Comparison of ENCODE assay signal across 26 cellular contexts in the genomic region with DNA sequence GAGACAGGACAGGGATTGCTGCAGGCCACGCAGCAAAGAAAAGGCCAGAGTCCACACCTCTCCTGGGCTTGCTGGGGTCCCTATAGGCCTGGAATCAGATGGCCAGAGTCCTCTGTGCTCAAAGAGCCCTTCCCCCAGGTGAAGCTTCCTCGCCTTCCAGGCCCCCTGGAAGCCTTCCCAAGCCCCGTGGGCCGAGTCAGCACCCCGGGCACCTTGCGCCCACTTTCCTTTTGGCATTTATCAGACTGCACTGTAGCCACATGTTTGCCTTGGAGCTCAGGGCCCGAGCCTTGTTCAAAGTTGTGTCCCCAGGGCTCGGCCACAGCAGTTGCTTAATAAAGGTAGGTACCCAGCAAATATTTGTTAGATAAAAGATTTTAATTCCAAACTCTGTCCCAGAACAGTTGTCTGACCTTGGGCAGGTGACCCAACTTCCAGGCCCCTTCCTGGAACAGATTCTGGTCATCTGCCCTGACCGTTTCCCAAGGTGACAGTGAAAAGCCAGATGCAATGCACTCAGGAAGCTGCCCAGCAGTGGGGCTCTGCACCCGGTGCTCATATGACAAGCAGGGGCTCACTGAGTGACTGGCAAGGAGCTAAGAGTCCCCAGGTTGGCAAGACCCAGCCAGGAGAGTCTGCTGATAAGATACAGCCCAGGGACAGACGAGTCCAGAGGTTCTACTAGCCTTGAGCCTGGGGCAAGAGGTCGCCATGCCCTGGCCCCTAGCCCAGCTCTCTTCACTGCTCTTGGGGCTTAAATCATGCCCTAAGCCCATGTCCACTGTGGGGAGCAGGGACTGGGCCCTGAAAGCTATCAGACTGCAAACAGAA.
DNase-seq lines count a peak whose midpoint lies in the region; ATAC-seq, FAIRE-seq and TF ChIP-seq lines count a peak whose summit lies in the region.
"Had no signal": no experiment of that assay in that cellular context is flagged by ENCODE, and none has a peak within 500 bp of the region (broad histone marks: within the 10 kb centered on the region; RNA-seq: fewer than 3 reads in every experiment).

No MANE protein-coding gene starts in this region.

- H3K4me1 ChIP-seq in SK-N-SH (ENCODE audit: control insufficient read depth in 1 of 2, insufficient read depth in 2 of 2, low read depth in 1 of 2, low read length in 1 of 2) (peaks cover 0 to 28% of the 10 kb centered on the region in 2 experiments; a peak in 1 of 4 replicates), body of pancreas (peaks cover 26% of the 10 kb centered on the region), kidney (ENCODE audit: control insufficient read depth in 1 of 2, insufficient read depth in 1 of 2, low read depth in 1 of 2, low read length in 2 of 2) (peaks cover 25 to 49% of the 10 kb centered on the region in 2 donors), foreskin keratinocyte (no peaks in the 10 kb centered on the region)

- peak; percentile 40 for DNase-seq in SK-N-SH
- DNase-seq in body of pancreas: peak in 2 of 4 donors; percentile 31 to 43
- peak; percentile 41 for DNase-seq in kidney
- no peak for DNase-seq in stimulated activated naive B cell treated with anti-CD40 and anti-IgM and Interleukin-4, amounts not matched to agents 10 μg/mL and 1 μg/mL and 100 μg/mL, for 72 hours
- DNase-seq in foreskin keratinocyte: no peak
- no peak for DNase-seq in activated CD8-positive, alpha-beta memory T cell treated with anti-CD3 and anti-CD28 coated beads, Interleukin-2, amount 50 U/mL, for 48 hours
- DNase-seq: aorta; HCEC 1CT; KBM-7; MM.1S; NCI-H2029; NCI-H526 treated with DMSO at 0.1 percent for 48 hours; nucleus accumbens; SIG-M5; stimulated activated CD8-positive, alpha-beta memory T cell treated with anti-CD3 and anti-CD28 coated beads, Interleukin-4, amount 100 ng/mL, for 48 hours had no signal

- H4K20me1 ChIP-seq in SK-N-SH (ENCODE audit: insufficient read depth): peaks cover 6% of the 10 kb centered on the region; the same call in 1 of the 2 replicates

- H3F3A ChIP-seq in SK-N-SH (replicated peaks; ENCODE audit: insufficient read depth): no peaks in the 10 kb centered on the region

- H3K9ac ChIP-seq in SK-N-SH (no peak overlapping the region), kidney (ENCODE audit: low read length in 2 of 2) (peak overlapping the region in 1 of 2 donors; percentile 30)

- no peak overlapping the region for H2AFZ ChIP-seq in SK-N-SH (ENCODE audit: low read depth)

- H3K36me3 ChIP-seq in SK-N-SH (replicated peaks in 1 of 2; ENCODE audit: control insufficient read depth in 1 of 2, insufficient read depth in 2 of 2, low read length in 1 of 2): no peaks in the 10 kb centered on the region
- H3K36me3 ChIP-seq in body of pancreas (replicated peaks in 1 of 2; ENCODE audit: insufficient read depth in 1 of 2, low read depth in 2 of 2): no peaks in the 10 kb centered on the region
- H3K36me3 ChIP-seq in kidney (ENCODE audit: control insufficient read depth in 1 of 2, insufficient read depth in 2 of 2, low read length in 2 of 2): no peaks in the 10 kb centered on the region
- H3K36me3 ChIP-seq: gastroesophageal sphincter had no signal

- no peak for TF ChIP-seq RAD21 in SK-N-SH (IDR thresholded peaks at IDR 0.05; ENCODE audit: low read length)

- no peaks in the 10 kb centered on the region for H3K9me2 ChIP-seq in SK-N-SH

- TF ChIP-seq EP300 in SK-N-SH (IDR thresholded peaks at IDR 0.05; ENCODE audit: borderline replicate concordance in 1 of 2, low read depth in 1 of 2, low read length in 1 of 2): no peak

- 92% methylated on average over 5 of the region's 12 CpGs for WGBS in SK-N-SH (ENCODE audit: low lambda C conversion rate)
- WGBS in body of pancreas, 2 donors: 14 to 25% methylated on average over 7 to 12 of the region's 12 CpGs

- H3K27ac Mint-ChIP-seq in stimulated activated naive B cell treated with anti-CD40 and anti-IgM and Interleukin-4, amounts not matched to agents 10 μg/mL and 1 μg/mL and 100 μg/mL, for 72 hours: peak overlapping the region; percentile 31
- H3K27ac Mint-ChIP-seq in stimulated activated memory B cell treated with anti-CD40 and anti-IgM and Interleukin-4, amounts not matched to agents 10 μg/mL and 1 μg/mL and 100 μg/mL, for 72 hours: no peak overlapping the region
- H3K27ac Mint-ChIP-seq: activated T-helper 1 cell treated with anti-CD3 and anti-CD28 coated beads, Interleukin-12 subunit alpha, Interleukin-12 subunit beta, Interleukin-2, Interleukin-4 antibody, amounts not matched to agents 30 ng/mL and 10 ng/mL and 1 ng/mL, durations not matched to agents 14 hours and 24 hours and 36 hours; WTC11 had no signal

- TF ChIP-seq POLR2A in body of pancreas (IDR thresholded peaks at IDR 0.05): no peak

- intact Hi-C loops in body of pancreas (cut with DNase I): no loop called here
- intact Hi-C loops in kidney (cut with DNase I): no loop called here

- no peaks in the 10 kb centered on the region for H3K79me2 ChIP-seq in SK-N-SH (ENCODE audit: insufficient read depth)

- ATAC-seq in SK-N-SH treated with all-trans-retinoic acid at 6 μM for 48 hours: no peak
- peak; percentile 38 for ATAC-seq in body of pancreas
- ATAC-seq in stimulated activated naive B cell treated with anti-CD40 and anti-IgM and Interleukin-4, amounts not matched to agents 10 μg/mL and 1 μg/mL and 100 μg/mL, for 72 hours (replicated peaks): no peak
- no peak for ATAC-seq in foreskin keratinocyte
- ATAC-seq in stimulated activated memory B cell treated with anti-CD40 and anti-IgM and Interleukin-4, amounts not matched to agents 10 μg/mL and 1 μg/mL and 100 μg/mL, for 72 hours: no peak
- ATAC-seq: activated naive CD4-positive, alpha-beta T cell treated with anti-CD3 and anti-CD28 coated beads, Interleukin-2, amount 50 U/mL, for 72 hours; gastroesophageal sphincter; WTC11 had no signal

- no peaks in the 10 kb centered on the region for H3K27me3 Mint-ChIP-seq in stimulated activated naive B cell treated with anti-CD40 and anti-IgM and Interleukin-4, amounts not matched to agents 10 μg/mL and 1 μg/mL and 100 μg/mL, for 72 hours
- H3K27me3 Mint-ChIP-seq in stimulated activated memory B cell treated with anti-CD40 and anti-IgM and Interleukin-4, amounts not matched to agents 10 μg/mL and 1 μg/mL and 100 μg/mL, for 72 hours: no peaks in the 10 kb centered on the region
- H3K27me3 Mint-ChIP-seq: central memory CD8-positive, alpha-beta T cell had no signal

- H3K4me2 ChIP-seq in SK-N-SH: no peak overlapping the region

- H3K9me3 ChIP-seq in SK-N-SH (no peaks in the 10 kb centered on the region), body of pancreas (no peaks in the 10 kb centered on the region), kidney (ENCODE audit: control insufficient read depth in 1 of 2, low read length in 2 of 2) (no peaks in the 10 kb centered on the region)
- H3K9me3 ChIP-seq: gastroesophageal sphincter had no signal

- H3K36me3 Mint-ChIP-seq in stimulated activated naive B cell treated with anti-CD40 and anti-IgM and Interleukin-4, amounts not matched to agents 10 μg/mL and 1 μg/mL and 100 μg/mL, for 72 hours: peaks cover 0 to 2% of the 10 kb centered on the region in 2 donors
- no peaks in the 10 kb centered on the region for H3K36me3 Mint-ChIP-seq in stimulated activated memory B cell treated with anti-CD40 and anti-IgM and Interleukin-4, amounts not matched to agents 10 μg/mL and 1 μg/mL and 100 μg/mL, for 72 hours
- H3K36me3 Mint-ChIP-seq: activated naive CD4-positive, alpha-beta T cell treated with anti-CD3 and anti-CD28 coated beads, Interleukin-2, amount 50 U/mL, for 72 hours; WTC11 had no signal

- TF ChIP-seq CTCF in SK-N-SH (IDR thresholded peaks at IDR 0.05) (no peak), body of pancreas (IDR thresholded peaks at IDR 0.05) (no peak), kidney (IDR thresholded peaks at IDR 0.05; ENCODE audit: borderline replicate concordance, extremely low read depth, insufficient read depth) (no peak), foreskin keratinocyte (conservative IDR thresholded peaks at IDR 0.05) (no peak)

- no peak overlapping the region for H3K4me3 ChIP-seq in SK-N-SH (ENCODE audit: low read depth in 2 of 2, low read length in 1 of 2)
- no peak overlapping the region for H3K4me3 ChIP-seq in body of pancreas
- no peak overlapping the region for H3K4me3 ChIP-seq in kidney (ENCODE audit: low read length in 2 of 2)
- H3K4me3 ChIP-seq: gastroesophageal sphincter, skin epidermis had no signal

- H3K4me1 Mint-ChIP-seq in stimulated activated naive B cell treated with anti-CD40 and anti-IgM and Interleukin-4, amounts not matched to agents 10 μg/mL and 1 μg/mL and 100 μg/mL, for 72 hours: peaks cover 23 to 39% of the 10 kb centered on the region in 2 donors
- peaks cover 19% of the 10 kb centered on the region for H3K4me1 Mint-ChIP-seq in stimulated activated memory B cell treated with anti-CD40 and anti-IgM and Interleukin-4, amounts not matched to agents 10 μg/mL and 1 μg/mL and 100 μg/mL, for 72 hours
- H3K4me1 Mint-ChIP-seq: WTC11 had no signal

- CTCF ChIA-PET in SK-N-SH (lab: Yijun Ruan, JAX): interaction anchor here (0.8 to 3.0 kb wide), 5 partner anchors 9 to 82 kb away, joined by 3 to 11 read pairs (median 5); no protein-coding TSS in a partner anchor

- H3K4me3 Mint-ChIP-seq in stimulated activated naive B cell treated with anti-CD40 and anti-IgM and Interleukin-4, amounts not matched to agents 10 μg/mL and 1 μg/mL and 100 μg/mL, for 72 hours: no peak overlapping the region
- no peak overlapping the region for H3K4me3 Mint-ChIP-seq in stimulated activated memory B cell treated with anti-CD40 and anti-IgM and Interleukin-4, amounts not matched to agents 10 μg/mL and 1 μg/mL and 100 μg/mL, for 72 hours
- H3K4me3 Mint-ChIP-seq: activated T-helper 1 cell treated with anti-CD3 and anti-CD28 coated beads, Interleukin-12 subunit alpha, Interleukin-12 subunit beta, Interleukin-2, Interleukin-4 antibody, amounts not matched to agents 30 ng/mL and 10 ng/mL and 1 ng/mL, durations not matched to agents 14 hours and 24 hours and 36 hours; CD14-positive monocyte; central memory CD8-positive, alpha-beta T cell; WTC11 had no signal

- POLR2A ChIA-PET in SK-N-SH (lab: Yijun Ruan, JAX): interaction anchor here (1.9 kb wide), 1 partner anchor 163 kb away, joined by 5 read pairs; a partner anchor contains a TSS

- H3K27me3 ChIP-seq in SK-N-SH (ENCODE audit: insufficient read depth) (no peaks in the 10 kb centered on the region), body of pancreas (no peaks in the 10 kb centered on the region), foreskin keratinocyte (peaks cover 3% of the 10 kb centered on the region)
- H3K27me3 ChIP-seq: gastroesophageal sphincter had no signal

- H3K9me3 Mint-ChIP-seq in stimulated activated naive B cell treated with anti-CD40 and anti-IgM and Interleukin-4, amounts not matched to agents 10 μg/mL and 1 μg/mL and 100 μg/mL, for 72 hours: no peaks in the 10 kb centered on the region
- no peaks in the 10 kb centered on the region for H3K9me3 Mint-ChIP-seq in stimulated activated memory B cell treated with anti-CD40 and anti-IgM and Interleukin-4, amounts not matched to agents 10 μg/mL and 1 μg/mL and 100 μg/mL, for 72 hours
- H3K9me3 Mint-ChIP-seq: activated naive CD4-positive, alpha-beta T cell treated with anti-CD3 and anti-CD28 coated beads, Interleukin-2, amount 50 U/mL, for 72 hours; activated T-helper 1 cell treated with anti-CD3 and anti-CD28 coated beads, Interleukin-12 subunit alpha, Interleukin-12 subunit beta, Interleukin-2, Interleukin-4 antibody, amounts not matched to agents 30 ng/mL and 10 ng/mL and 1 ng/mL, durations not matched to agents 14 hours and 24 hours and 36 hours; CD14-positive monocyte; central memory CD8-positive, alpha-beta T cell; WTC11 had no signal

- H3K27ac ChIP-seq in SK-N-SH (ENCODE audit: low read depth in 2 of 2, low read length in 1 of 2): peak overlapping the region in 1 of 2 experiments; percentile 60; a peak in 1 of 4 replicates
- H3K27ac ChIP-seq in body of pancreas: peak overlapping the region in 3 of 4 donors; percentile 20 to 58 (median 55)
- no peak overlapping the region for H3K27ac ChIP-seq in kidney (ENCODE audit: low read depth in 2 of 2, low read length in 2 of 2)
- H3K27ac ChIP-seq in foreskin keratinocyte: no peak overlapping the region
- H3K27ac ChIP-seq: 22Rv1 had no signal

- FAIRE-seq in kidney (lab: Jason Lieb, UNC): no peak
- FAIRE-seq: GM18507 had no signal

Comparison
In these comparisons a context has a peak if more than half of its experiments do, and no peak if none do; other contexts are left out.
1. DNase-seq: peak in SK-N-SH (single experiment) and kidney (single experiment); none in stimulated activated naive B cell treated with anti-CD40 and anti-IgM and Interleukin-4, amounts not matched to agents 10 μg/mL and 1 μg/mL and 100 μg/mL, for 72 hours (single experiment), foreskin keratinocyte (0 of 2) and activated CD8-positive, alpha-beta memory T cell treated with anti-CD3 and anti-CD28 coated beads, Interleukin-2, amount 50 U/mL, for 48 hours (single experiment).
2. H3K27ac ChIP-seq: peak in body of pancreas (3 of 4); none in kidney (0 of 2) and foreskin keratinocyte (single experiment).